In genomic region chr17:55606431-55606830, GRCh38 we compare ENCODE assay signal across 31 cellular contexts.
DNase-seq lines count a peak whose midpoint lies in the region; ATAC-seq and TF ChIP-seq lines count a peak whose summit lies in the region.
"Had no signal": no experiment of that assay in that cellular context is flagged by ENCODE, and none has a peak within 500 bp of the region (broad histone marks: within the 10 kb centered on the region; RNA-seq: fewer than 3 reads in every experiment).

No MANE protein-coding gene starts in this region.

- no peaks in the 10 kb centered on the region for H3K9me3 ChIP-seq in hepatocyte (ENCODE audit: low read depth)
- H3K9me3 ChIP-seq: breast epithelium, Caco-2, ovary, thyroid gland had no signal

- no peaks in the 10 kb centered on the region for H3K36me3 ChIP-seq in hepatocyte (replicated peaks; ENCODE audit: insufficient read depth, low read depth)
- H3K36me3 ChIP-seq: breast epithelium, gastroesophageal sphincter, ovary, thyroid gland had no signal

- H2AFZ ChIP-seq in hepatocyte, result no peak overlapping the region

- DNase-seq in NCI-H510A treated with DMSO at 0.1 percent for 48 hours (lab: John Stamatoyannopoulos, UW) (peak; percentile 30), NCI-H510A (lab: John Stamatoyannopoulos, UW) (no peak), hepatocyte (ENCODE audit: low spot score) (no peak), foreskin fibroblast (no peak), GM10248 (ENCODE audit: extremely low spot score) (no peak), immature natural killer cell (no peak)
- DNase-seq: activated naive CD4-positive, alpha-beta T cell treated with anti-CD3 and anti-CD28 coated beads, Interleukin-2, amount 10 ng/mL, durations not matched to agents 7 days and 5 days; amygdala; Caco-2; DND-41; effector memory CD4-positive, alpha-beta T cell; Karpas-422; kidney; naive thymus-derived CD8-positive, alpha-beta T cell; NCI-H1694 treated with DMSO at 0.1 percent for 48 hours; OCI-M1; ovary; right cardiac atrium; Right ventricle myocardium superior; T-helper 9 cell had no signal

- WGBS in hepatocyte (ENCODE audit: low lambda C conversion rate, missing lambda C conversion rate), result 65% methylated on average over 2 of the region's 2 CpGs

- POLR2A ChIA-PET in GM10248 (lab: Yijun Ruan, JAX), result no interaction called here

- no peaks in the 10 kb centered on the region for H3K27me3 ChIP-seq in hepatocyte
- H3K27me3 ChIP-seq: breast epithelium, gastroesophageal sphincter, ovary, thyroid gland had no signal

- H3K4me1 Mint-ChIP-seq in nephron, result peaks cover 52% of the 10 kb centered on the region
- H3K4me1 Mint-ChIP-seq in immature natural killer cell, result no peaks in the 10 kb centered on the region
- H3K4me1 Mint-ChIP-seq: B cell; naive thymus-derived CD8-positive, alpha-beta T cell had no signal

- no peaks in the 10 kb centered on the region for H3K27me3 Mint-ChIP-seq in nephron (ENCODE audit: low read depth)
- peaks cover 0 to 10% (median 2%) of the 10 kb centered on the region in 3 donors for H3K27me3 Mint-ChIP-seq in immature natural killer cell (ENCODE audit: low read depth in 3 of 3)

- H3K9me2 ChIP-seq in hepatocyte (replicated peaks; ENCODE audit: insufficient read depth), result no peaks in the 10 kb centered on the region

- peaks cover 5% of the 10 kb centered on the region for H3K9me3 Mint-ChIP-seq in nephron
- H3K9me3 Mint-ChIP-seq in immature natural killer cell, result peaks cover 0 to 2% (median 0%) of the 10 kb centered on the region in 6 donors
- H3K9me3 Mint-ChIP-seq: activated naive CD4-positive, alpha-beta T cell treated with anti-CD3 and anti-CD28 coated beads, Interleukin-2, amount 10 ng/mL, durations not matched to agents 7 days and 5 days; activated T-helper 1 cell treated with anti-CD3 and anti-CD28 coated beads, Interleukin-12 subunit alpha, Interleukin-12 subunit beta, Interleukin-2, Interleukin-4 antibody, amounts not matched to agents 30 ng/mL and 10 ng/mL and 1 ng/mL, durations not matched to agents 14 hours and 24 hours and 36 hours; stimulated activated naive CD8-positive, alpha-beta T cell treated with anti-CD3 and anti-CD28 coated beads, Interleukin-15, Interleukin-2, amounts not matched to agents 100 ng/mL and 50 ng/mL, for 24 hours had no signal

- H3K27ac Mint-ChIP-seq in nephron, result peak overlapping the region; percentile 97 to 99 (median 97)
- no peak overlapping the region for H3K27ac Mint-ChIP-seq in immature natural killer cell
- H3K27ac Mint-ChIP-seq: activated naive CD4-positive, alpha-beta T cell treated with anti-CD3 and anti-CD28 coated beads, Interleukin-2, amount 10 ng/mL, durations not matched to agents 7 days and 5 days; activated T-helper 1 cell treated with anti-CD3 and anti-CD28 coated beads, Interleukin-12 subunit alpha, Interleukin-12 subunit beta, Interleukin-2, Interleukin-4 antibody, amounts not matched to agents 30 ng/mL and 10 ng/mL and 1 ng/mL, durations not matched to agents 14 hours and 24 hours and 36 hours; B cell; naive thymus-derived CD8-positive, alpha-beta T cell; stimulated activated naive CD8-positive, alpha-beta T cell treated with anti-CD3 and anti-CD28 coated beads, Interleukin-15, Interleukin-2, amounts not matched to agents 100 ng/mL and 50 ng/mL, for 24 hours; WTC11 had no signal

- H3K4me3 Mint-ChIP-seq in nephron, result peak overlapping the region; percentile 1 to 32 (median 4)
- H3K4me3 Mint-ChIP-seq in immature natural killer cell, result no peak overlapping the region
- H3K4me3 Mint-ChIP-seq: activated naive CD4-positive, alpha-beta T cell treated with anti-CD3 and anti-CD28 coated beads, Interleukin-2, amount 10 ng/mL, durations not matched to agents 7 days and 5 days; activated T-helper 1 cell treated with anti-CD3 and anti-CD28 coated beads, Interleukin-12 subunit alpha, Interleukin-12 subunit beta, Interleukin-2, Interleukin-4 antibody, amounts not matched to agents 30 ng/mL and 10 ng/mL and 1 ng/mL, durations not matched to agents 14 hours and 24 hours and 36 hours; B cell; naive thymus-derived CD8-positive, alpha-beta T cell; stimulated activated naive CD8-positive, alpha-beta T cell treated with anti-CD3 and anti-CD28 coated beads, Interleukin-15, Interleukin-2, amounts not matched to agents 100 ng/mL and 50 ng/mL, for 24 hours; WTC11 had no signal

- H3K27ac ChIP-seq in hepatocyte, result peak overlapping the region; percentile 56
- H3K27ac ChIP-seq: breast epithelium, thyroid gland had no signal

- CTCF ChIA-PET in GM10248 (lab: Yijun Ruan, JAX), result interaction anchor here (1.0 to 8.6 kb wide), 4 partner anchors 9 to 95 kb away, joined by 3 to 119 read pairs (median 4); partner anchors contain the start of gene SMIM36

- no peak overlapping the region for H3K4me2 ChIP-seq in hepatocyte

- no peak overlapping the region for H3K4me3 ChIP-seq in hepatocyte
- H3K4me3 ChIP-seq in foreskin fibroblast (ENCODE audit: low read depth in 1 of 2, low read length in 2 of 2), result no peak overlapping the region
- H3K4me3 ChIP-seq: breast epithelium, gastroesophageal sphincter, GM12878, ovary, thyroid gland had no signal

- H3K79me2 ChIP-seq in hepatocyte, result no peaks in the 10 kb centered on the region

- H3K36me3 Mint-ChIP-seq in nephron (ENCODE audit: low read depth), result no peaks in the 10 kb centered on the region
- peaks cover 0 to 5% (median 0%) of the 10 kb centered on the region in 3 donors for H3K36me3 Mint-ChIP-seq in immature natural killer cell
- H3K36me3 Mint-ChIP-seq: activated naive CD4-positive, alpha-beta T cell treated with anti-CD3 and anti-CD28 coated beads, Interleukin-2, amount 10 ng/mL, durations not matched to agents 7 days and 5 days; naive thymus-derived CD8-positive, alpha-beta T cell; WTC11 had no signal

- no peaks in the 10 kb centered on the region for H3K4me1 ChIP-seq in hepatocyte (ENCODE audit: insufficient read depth)
- H3K4me1 ChIP-seq: breast epithelium, Caco-2 had no signal

- TF ChIP-seq CTCF in hepatocyte (IDR thresholded peaks at IDR 0.05; ENCODE audit: poor library complexity) (no peak), nephron (IDR thresholded peaks at IDR 0.05; ENCODE audit: unreplicated experiment in 3 of 3) (no peak), foreskin fibroblast (IDR thresholded peaks at IDR 0.05; ENCODE audit: low read depth, low read length) (no peak), GM10248 (IDR thresholded peaks at IDR 0.05; ENCODE audit: control extremely low read depth, extremely low read depth, low read depth, missing control alignments) (no peak)

- no peak for ATAC-seq in GM19467 (IDR thresholded peaks at IDR 0.05; ENCODE audit: unreplicated experiment)
- ATAC-seq: esophagus mucosa; gastroesophageal sphincter; GM12878; naive thymus-derived CD8-positive, alpha-beta T cell; right cardiac atrium; WTC11 had no signal

- no peaks in the 10 kb centered on the region for H4K20me1 ChIP-seq in hepatocyte (ENCODE audit: insufficient read depth, poor library complexity, severe bottlenecking)

Comparison
In these comparisons a context has a peak if more than half of its experiments do, and no peak if none do; other contexts are left out.
1. H3K27ac Mint-ChIP-seq: peak in nephron (3 of 3); none in immature natural killer cell (0 of 6).
2. H3K4me3 Mint-ChIP-seq: peak in nephron (3 of 3); none in immature natural killer cell (0 of 5).